ENCODE assay signal across 8 cellular contexts in genomic region chr3:44954962-44955361, GRCh38. TPM values are rescaled to one million over a fixed set of nuclear protein-coding genes. Genes with fewer than 3 reads are reported as not detected.
A peak's percentile ranks its signal among the peaks of the same experiment; 100 is the strongest.
DNase-seq lines count a peak whose midpoint lies in the region; ATAC-seq, FAIRE-seq and TF ChIP-seq lines count a peak whose summit lies in the region.

No MANE protein-coding gene starts in this region.

- peak overlapping the region; percentile 28; the same call in 1 of the 2 replicates for H3K4me2 ChIP-seq in HepG2 (ENCODE audit: low read depth, low read length)

- CTCF ChIA-PET in HepG2 (lab: Yijun Ruan, JAX; ENCODE audit: low intra/inter-chr PET ratio, low total read pairs): no interaction called here

- H3K36me3 ChIP-seq in GM06990 (ENCODE audit: control insufficient read depth, insufficient read depth, low read length) (peaks cover 7% of the 10 kb centered on the region), HepG2 (replicated peaks in 1 of 2; ENCODE audit: control insufficient read depth in 1 of 2, insufficient read depth in 2 of 2, low read length in 2 of 2) (peaks cover 16 to 26% of the 10 kb centered on the region in 2 experiments; a peak in 4 of 5 replicates)

- DNase-seq in GM06990 (ENCODE audit: extremely low read depth, insufficient read length): peak; percentile 34
- peak; percentile 68 for DNase-seq in OCI-M1 (lab: John Stamatoyannopoulos, UW)
- DNase-seq in HepG2 (ENCODE audit: low spot score): peak; percentile 55
- DNase-seq in NCI-H2196 (lab: John Stamatoyannopoulos, UW; ENCODE audit: unreplicated experiment): no peak
- DNase-seq in dorsolateral prefrontal cortex: no peak
- no peak for DNase-seq in NCI-H2227 treated with DMSO at 0.1 percent for 48 hours (lab: John Stamatoyannopoulos, UW)
- no peak for DNase-seq in cortex of kidney (lab: John Stamatoyannopoulos, UW)

- no peaks in the 10 kb centered on the region for H3K79me2 ChIP-seq in HepG2 (ENCODE audit: insufficient read depth, low read length)

- 23% methylated on average over 2 of the region's 3 CpGs for WGBS in HepG2 (ENCODE audit: low lambda C conversion rate)

- no peaks in the 10 kb centered on the region for H3K9me3 ChIP-seq in HepG2 (ENCODE audit: low read length)

- POLR2A ChIA-PET in HepG2 (lab: Yijun Ruan, JAX): no interaction called here

- H3K27me3 ChIP-seq in GM06990 (replicated peaks; ENCODE audit: control insufficient read depth, insufficient read depth, low read length) (no peaks in the 10 kb centered on the region), HepG2 (ENCODE audit: control insufficient read depth in 1 of 2, insufficient read depth in 2 of 2, low read length in 2 of 2) (no peaks in the 10 kb centered on the region), dorsolateral prefrontal cortex (no peaks in the 10 kb centered on the region)

- intact Hi-C loops in HepG2 (cut with micrococcal nuclease; ENCODE audit: unreplicated experiment): no loop called here
- intact Hi-C loops in dorsolateral prefrontal cortex (cut with DNase I): no loop called here

- H3K27ac ChIP-seq in HepG2 (ENCODE audit: extremely low read length, insufficient read depth, low read length) (peak overlapping the region; percentile 16), dorsolateral prefrontal cortex (no peak overlapping the region)

- no TSS peak for BruUV-seq in HepG2 (replicated peaks; lab: Mats Ljungman, UMichigan)

- H2AFZ ChIP-seq in HepG2 (ENCODE audit: low read length): no peak overlapping the region

- TF ChIP-seq POLR2A in HepG2 (IDR thresholded peaks at IDR 0.05; ENCODE audit: insufficient read depth in 1 of 2, low read depth in 2 of 2, low read length in 2 of 2): no peak

- no peaks in the 10 kb centered on the region for H4K20me1 ChIP-seq in HepG2 (ENCODE audit: insufficient read depth, low read length)

- TF ChIP-seq CTCF in GM06990 (IDR thresholded peaks at IDR 0.05; ENCODE audit: insufficient read depth, low read length, poor library complexity, severe bottlenecking): no peak
- TF ChIP-seq CTCF in HepG2 (CRISPR knock-in tag; IDR thresholded peaks at IDR 0.05): no peak
- TF ChIP-seq CTCF in dorsolateral prefrontal cortex (IDR thresholded peaks at IDR 0.05 in 54 of 56, conservative IDR thresholded peaks at IDR 0.05 in 2 of 56; ENCODE audit: low read depth in 1 of 56, partially characterized antibody in 56 of 56): no peak

- H3K4me3 ChIP-seq in GM06990 (replicated peaks; ENCODE audit: low read depth, low read length): no peak overlapping the region
- no peak overlapping the region for H3K4me3 ChIP-seq in HepG2 (replicated peaks in 1 of 3; ENCODE audit: insufficient read depth in 1 of 3, low read depth in 2 of 3, low read length in 3 of 3)
- H3K4me3 ChIP-seq in dorsolateral prefrontal cortex: no peak overlapping the region

- no peak for TF ChIP-seq RAD21 in HepG2 (CRISPR knock-in tag; IDR thresholded peaks at IDR 0.05)

- ATAC-seq in HG02610 (IDR thresholded peaks at IDR 0.05; ENCODE audit: unreplicated experiment) (peak; percentile 77), HepG2 (peak; percentile 91)

- H3K9ac ChIP-seq in HepG2 (ENCODE audit: insufficient read depth, low read depth, low read length): no peak overlapping the region

- in situ Hi-C loops in HepG2 (cut with HindIII; ENCODE audit: extremely low pct_ligation_motif_present, low pct_unique_long_range_greater_than_20kb): no loop called here

- no peak for FAIRE-seq in HepG2 (lab: Jason Lieb, UNC)

- H3K4me1 ChIP-seq in HepG2 (ENCODE audit: insufficient read depth, low read length): peaks cover 19% of the 10 kb centered on the region

- TF ChIP-seq EP300 in HepG2 (IDR thresholded peaks at IDR 0.05; ENCODE audit: low read depth in 2 of 2, low read length in 2 of 2) (no peak), HepG2 (CRISPR knock-in tag; IDR thresholded peaks at IDR 0.05; ENCODE audit: borderline replicate concordance) (no peak)

TF ChIP-seq in HepG2, 621 proteins besides CTCF, POLR2A, EP300 and RAD21 (continues in another document):
- no peak for TF ChIP-seq MED1 (CRISPR knock-in tag; IDR thresholded peaks at IDR 0.05)
- TF ChIP-seq SAP130 (CRISPR knock-in tag; IDR thresholded peaks at IDR 0.05; ENCODE audit: low read depth): peak; percentile 77
- TF ChIP-seq ELF3 (CRISPR knock-in tag; IDR thresholded peaks at IDR 0.05): peak; percentile 41; the same call in 1 of the 2 replicates
- no peak for TF ChIP-seq TIGD3 (CRISPR knock-in tag; IDR thresholded peaks at IDR 0.05; ENCODE audit: borderline replicate concordance)

RNA-seq across cellular contexts. Expression of gene ZDHHC3, which starts 21.0 kb away (rescaled TPM):
- total RNA-seq in HepG2 (2016; rRNA removed; fragmentation: Illumina TruSeq; extraction: Trizol) (40.8 and 44.1 TPM in 2 replicates), dorsolateral prefrontal cortex (10 to 100 TPM; 41.3 to 77.7 (median 54.1) TPM)
- 44.6 and 63.4 TPM in 2 replicates for total RNA-seq in HepG2 (2016; cell fraction: cytosol; rRNA removed; fragmentation: Illumina TruSeq; extraction: Trizol; ENCODE audit: low read depth)
- 38.9 TPM in 2 replicates for total RNA-seq in HepG2 (2016; cell fraction: insoluble cytoplasmic fraction; rRNA removed; fragmentation: Illumina TruSeq; extraction: Trizol)
- 88.8 and 95.5 TPM in 2 replicates for total RNA-seq in HepG2 (2016; cell fraction: membrane; rRNA removed; fragmentation: Illumina TruSeq; extraction: Trizol)
- total RNA-seq in HepG2 (2016; cell fraction: nucleus; rRNA removed; fragmentation: Illumina TruSeq; extraction: Trizol): 32.2 and 35.0 TPM in 2 replicates
- 63.2 and 65.7 TPM in 2 replicates for polyA plus RNA-seq in HepG2 (2011; rRNA removed)
- polyA plus RNA-seq in HepG2 (2011; cell fraction: cytosol; rRNA removed): 63.4 and 70.0 TPM in 2 replicates
- 49.3 and 50.0 TPM in 2 replicates for polyA plus RNA-seq in HepG2 (2011; cell fraction: nucleus; rRNA removed)
- polyA plus RNA-seq in HepG2 (2012): 27.7 and 34.2 TPM in 2 replicates
- 66.7 and 83.5 TPM in 2 replicates for polyA plus RNA-seq in HepG2 (2016; cell fraction: cytosol; fragmentation: Illumina TruSeq; extraction: Trizol; ENCODE audit: low read depth)
- polyA plus RNA-seq in HepG2 (2016; cell fraction: insoluble cytoplasmic fraction; fragmentation: Illumina TruSeq; extraction: Trizol; ENCODE audit: low read depth): 39.8 and 49.2 TPM in 2 replicates
- polyA plus RNA-seq in HepG2 (2016; cell fraction: membrane; fragmentation: Illumina TruSeq; extraction: Trizol; ENCODE audit: low read depth): 86.9 and 101 TPM in 2 replicates
- polyA plus RNA-seq in HepG2 (2016; cell fraction: nucleus; fragmentation: Illumina TruSeq; extraction: Trizol; ENCODE audit: insufficient read depth, low read depth): 44.4 and 49.2 TPM in 2 replicates
- 311 and 530 TPM in 2 replicates for polyA minus RNA-seq in HepG2 (2011; rRNA and poly(A)+ RNA removed; ENCODE audit: low replicate concordance)
- polyA minus RNA-seq in HepG2 (2011; cell fraction: cytosol; rRNA and poly(A)+ RNA removed): 26.9 and 42.4 TPM in 2 replicates
- 59.6 and 61.3 TPM in 2 replicates for polyA minus RNA-seq in HepG2 (2011; cell fraction: nucleus; rRNA and poly(A)+ RNA removed)

RNA-seq across cellular contexts. Expression of gene EXOSC7, which starts 21.1 kb away (rescaled TPM):
- total RNA-seq in HepG2 (2016; rRNA removed; fragmentation: Illumina TruSeq; extraction: Trizol) (74.7 and 81.9 TPM in 2 replicates), dorsolateral prefrontal cortex (10 to 100 TPM; 25.6 to 46.6 (median 33.5) TPM)
- 14.7 and 18.3 TPM in 2 replicates for total RNA-seq in HepG2 (2016; cell fraction: cytosol; rRNA removed; fragmentation: Illumina TruSeq; extraction: Trizol; ENCODE audit: low read depth)
- total RNA-seq in HepG2 (2016; cell fraction: insoluble cytoplasmic fraction; rRNA removed; fragmentation: Illumina TruSeq; extraction: Trizol): 74.4 and 92.0 TPM in 2 replicates
- 20.2 and 24.8 TPM in 2 replicates for total RNA-seq in HepG2 (2016; cell fraction: membrane; rRNA removed; fragmentation: Illumina TruSeq; extraction: Trizol)
- 45.8 and 52.9 TPM in 2 replicates for total RNA-seq in HepG2 (2016; cell fraction: nucleus; rRNA removed; fragmentation: Illumina TruSeq; extraction: Trizol)
- 56.8 and 68.3 TPM in 2 replicates for polyA plus RNA-seq in HepG2 (2011; rRNA removed)
- polyA plus RNA-seq in HepG2 (2011; cell fraction: cytosol; rRNA removed): 69.7 and 74.0 TPM in 2 replicates
- polyA plus RNA-seq in HepG2 (2011; cell fraction: nucleus; rRNA removed): 30.3 and 40.7 TPM in 2 replicates
- polyA plus RNA-seq in HepG2 (2012): 56.8 and 61.8 TPM in 2 replicates
- polyA plus RNA-seq in HepG2 (2016; cell fraction: cytosol; fragmentation: Illumina TruSeq; extraction: Trizol; ENCODE audit: low read depth): 12.5 and 13.4 TPM in 2 replicates
- 79.1 and 90.4 TPM in 2 replicates for polyA plus RNA-seq in HepG2 (2016; cell fraction: insoluble cytoplasmic fraction; fragmentation: Illumina TruSeq; extraction: Trizol; ENCODE audit: low read depth)
- polyA plus RNA-seq in HepG2 (2016; cell fraction: membrane; fragmentation: Illumina TruSeq; extraction: Trizol; ENCODE audit: low read depth): 14.3 and 15.5 TPM in 2 replicates
- 55.0 and 61.2 TPM in 2 replicates for polyA plus RNA-seq in HepG2 (2016; cell fraction: nucleus; fragmentation: Illumina TruSeq; extraction: Trizol; ENCODE audit: insufficient read depth, low read depth)
- 54.6 and 79.4 TPM in 2 replicates for polyA minus RNA-seq in HepG2 (2011; rRNA and poly(A)+ RNA removed; ENCODE audit: low replicate concordance)
- 14.5 and 18.1 TPM in 2 replicates for polyA minus RNA-seq in HepG2 (2011; cell fraction: cytosol; rRNA and poly(A)+ RNA removed)
- polyA minus RNA-seq in HepG2 (2011; cell fraction: nucleus; rRNA and poly(A)+ RNA removed): 56.4 and 58.9 TPM in 2 replicates

Comparison
In these comparisons a context has a peak if more than half of its experiments do, and no peak if none do; other contexts are left out.
1. DNase-seq: peak in GM06990 (single experiment), OCI-M1 (single experiment) and HepG2 (single experiment); none in NCI-H2196 (single experiment), dorsolateral prefrontal cortex (0 of 10), NCI-H2227 treated with DMSO at 0.1 percent for 48 hours (single experiment) and cortex of kidney (single experiment).